ENCODE assay signal across 18 cellular contexts in the genomic region with DNA sequence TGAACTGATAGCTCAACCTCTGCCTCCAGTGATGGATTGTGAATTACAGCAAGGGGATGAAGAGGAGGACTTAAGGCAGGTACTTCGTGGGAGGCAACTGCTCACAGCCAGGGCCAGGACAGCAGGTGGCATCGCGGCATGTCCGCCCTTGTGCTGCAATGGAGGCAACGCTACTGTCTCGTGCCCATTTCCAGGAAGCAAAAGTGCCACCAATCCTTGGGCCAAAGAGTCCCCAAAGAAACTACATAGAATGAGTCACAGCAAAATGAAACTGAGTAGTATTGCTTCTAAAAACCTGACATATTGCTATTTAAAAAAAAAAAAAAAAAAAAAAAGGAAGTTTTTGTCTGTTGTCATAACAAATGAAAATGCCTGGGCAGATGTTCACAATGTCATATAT. TPM values are rescaled to one million over a fixed set of nuclear protein-coding genes. Genes with fewer than 3 reads are reported as not detected.
DNase-seq lines count a peak whose midpoint lies in the region; ATAC-seq, FAIRE-seq and TF ChIP-seq lines count a peak whose summit lies in the region.
"Had no signal": no experiment of that assay in that cellular context is flagged by ENCODE, and none has a peak within 500 bp of the region (broad histone marks: within the 10 kb centered on the region; RNA-seq: fewer than 3 reads in every experiment).

No MANE protein-coding gene starts in this region.

- H3K27ac ChIP-seq in GM12878 (ENCODE audit: control insufficient read depth, insufficient read depth) = no peak overlapping the region
- no peak overlapping the region for H3K27ac ChIP-seq in suprapubic skin
- H3K27ac ChIP-seq in GM23248 = no peak overlapping the region
- H3K27ac ChIP-seq: BLaER1, breast epithelium, KMS-11, sigmoid colon had no signal

- no peaks in the 10 kb centered on the region for H4K20me1 ChIP-seq in GM12878 (ENCODE audit: control insufficient read depth, insufficient read depth)
- no peaks in the 10 kb centered on the region; the same call in 1 of the 2 replicates for H4K20me1 ChIP-seq in GM23248 (ENCODE audit: insufficient read depth)
- H4K20me1 ChIP-seq: BLaER1 had no signal

- H3K36me3 ChIP-seq in GM12878 (ENCODE audit: control insufficient read depth in 2 of 2, insufficient read depth in 2 of 2, low read length in 1 of 2) = no peaks in the 10 kb centered on the region; a peak in 1 of 4 replicates
- no peaks in the 10 kb centered on the region for H3K36me3 ChIP-seq in suprapubic skin
- no peaks in the 10 kb centered on the region for H3K36me3 ChIP-seq in GM23248 (ENCODE audit: low read depth)
- H3K36me3 ChIP-seq: BLaER1, breast epithelium, sigmoid colon had no signal

- no peaks in the 10 kb centered on the region for H3F3A ChIP-seq in GM23248 (ENCODE audit: insufficient read depth)

- RAD21 ChIA-PET in GM12878 (lab: Charles Lee; ENCODE audit: unreplicated experiment) = interaction anchor here (0.7 to 1.4 kb wide), 2 partner anchors 10 to 12 kb away, joined by 4 to 5 read pairs; no protein-coding TSS in a partner anchor

- DNase-seq in GM12878 (ENCODE audit: low read depth, low spot score) = no peak
- DNase-seq in suprapubic skin (ENCODE audit: low spot score in 2 of 2) = no peak
- DNase-seq in GM23248 = no peak
- DNase-seq in amygdala (lab: John Stamatoyannopoulos, UW) = no peak
- DNase-seq: activated CD4-positive, CD25-positive, alpha-beta regulatory T cell; activated effector memory CD4-positive, alpha-beta T cell treated with Interleukin-2 at 50 U/mL for 16 hours; naive thymus-derived CD4-positive, alpha-beta T cell; NCI-H2029 treated with DMSO at 0.1 percent for 48 hours; sigmoid colon; SW 1271 had no signal

- H3K4me3 ChIP-seq in GM12878 (no peak overlapping the region), suprapubic skin (no peak overlapping the region), GM23248 (no peak overlapping the region)
- H3K4me3 ChIP-seq: BLaER1, breast epithelium, sigmoid colon had no signal

- H3K9me2 ChIP-seq in GM23248 (ENCODE audit: insufficient read depth) = no peaks in the 10 kb centered on the region

- H3K79me2 ChIP-seq in GM12878 (ENCODE audit: control insufficient read depth, insufficient read depth, low read length) (no peaks in the 10 kb centered on the region), GM23248 (ENCODE audit: insufficient read depth) (peaks cover 96% of the 10 kb centered on the region)

- no peak for FAIRE-seq in GM12878 (lab: Jason Lieb, UNC)
- FAIRE-seq: H1 had no signal

- CTCF ChIA-PET in GM12878 (lab: Yijun Ruan, JAX) = no interaction called here

- H3K27me3 ChIP-seq in GM12878 (replicated peaks in 1 of 2; ENCODE audit: control insufficient read depth in 2 of 2, insufficient read depth in 2 of 2, low read length in 1 of 2) (no peaks in the 10 kb centered on the region), suprapubic skin (no peaks in the 10 kb centered on the region), GM23248 (replicated peaks; ENCODE audit: insufficient read depth) (no peaks in the 10 kb centered on the region)
- H3K27me3 ChIP-seq: BLaER1, breast epithelium, sigmoid colon had no signal

- in situ Hi-C loops in GM12878 (cut with MboI) = no loop called here
- in situ Hi-C loops in GM23248 (cut with MboI) = no loop called here

- H3K9ac ChIP-seq in GM12878 (ENCODE audit: control insufficient read depth, insufficient read depth, low read length) (no peak overlapping the region), GM23248 (no peak overlapping the region)
- H3K9ac ChIP-seq: BLaER1, KMS-11 had no signal

- H3K9me3 ChIP-seq in GM12878 (replicated peaks; ENCODE audit: control insufficient read depth, insufficient read depth, low read length) (no peaks in the 10 kb centered on the region), suprapubic skin (no peaks in the 10 kb centered on the region), GM23248 (ENCODE audit: low read depth) (no peaks in the 10 kb centered on the region)
- H3K9me3 ChIP-seq: BLaER1, breast epithelium, sigmoid colon had no signal

- TF ChIP-seq EP300 in GM12878 (IDR thresholded peaks at IDR 0.05; ENCODE audit: borderline replicate concordance in 1 of 2, control insufficient read depth in 1 of 2, low read depth in 2 of 2, low read length in 2 of 2) (no peak; a peak in 1 of 4 replicates), suprapubic skin (IDR thresholded peaks at IDR 0.05) (no peak)

- H2AFZ ChIP-seq in GM12878 (ENCODE audit: control insufficient read depth, low read depth, low read length) (no peak overlapping the region), GM23248 (no peak overlapping the region)

- POLR2A ChIA-PET in GM12878 (lab: Charles Lee) = no interaction called here

- SMC1A ChIA-PET in GM12878 (lab: Charles Lee; ENCODE audit: uncharacterized antibody, unreplicated experiment) = interaction anchor here (0.9 to 1.4 kb wide), 2 partner anchors 9 to 10 kb away, joined by 4 read pairs; no protein-coding TSS in a partner anchor

- intact Hi-C loops in GM12878 (cut with micrococcal nuclease; ENCODE audit: unreplicated experiment) = loop anchor here (10.0 kb wide), 3 partner anchors 256 to 456 kb away; a partner anchor contains a TSS

- ATAC-seq in GM18511 (IDR thresholded peaks at IDR 0.05; ENCODE audit: unreplicated experiment) (peak; percentile 59), GM21360 (IDR thresholded peaks at IDR 0.05; ENCODE audit: unreplicated experiment) (peak; percentile 55), HG03159 (IDR thresholded peaks at IDR 0.05; ENCODE audit: unreplicated experiment) (peak; percentile 58), GM12878 (peak; percentile 66), GM18505 (IDR thresholded peaks at IDR 0.05; ENCODE audit: unreplicated experiment) (no peak)
- ATAC-seq: naive thymus-derived CD4-positive, alpha-beta T cell had no signal

- TF ChIP-seq RAD21 in GM12878 (IDR thresholded peaks at IDR 0.05; ENCODE audit: insufficient read depth, low read depth, low read length) = no peak

- WGBS in GM12878 (ENCODE audit: insufficient coverage, insufficient replicate concordance, low lambda C conversion rate, missing lambda C conversion rate) = 84% methylated on average over 6 of the region's 6 CpGs
- WGBS in suprapubic skin = 90% methylated on average over 6 of the region's 6 CpGs
- 95 to 100% methylated on average over 6 of the region's 6 CpGs for WGBS in GM23248 (ENCODE audit: low coverage in 1 of 2, low lambda C conversion rate in 2 of 2, missing lambda C conversion rate in 2 of 2), 2 experiments

- no TSS peak for BruUV-seq in GM12878 (replicated peaks; lab: Mats Ljungman, UMichigan)

- TF ChIP-seq CTCF in GM12878 (IDR thresholded peaks at IDR 0.05 in 2 of 3, conservative IDR thresholded peaks at IDR 0.05 in 1 of 3; ENCODE audit: control insufficient read depth in 2 of 3, extremely low read depth in 1 of 3, insufficient read depth in 1 of 3, low read depth in 3 of 3, low read length in 3 of 3) = no peak
- TF ChIP-seq CTCF in suprapubic skin (IDR thresholded peaks at IDR 0.05) = no peak

- H3K4me1 ChIP-seq in GM12878 (ENCODE audit: control insufficient read depth, insufficient read depth, low read length) (peaks cover 7% of the 10 kb centered on the region), suprapubic skin (no peaks in the 10 kb centered on the region), GM23248 (ENCODE audit: insufficient read depth) (no peaks in the 10 kb centered on the region)
- H3K4me1 ChIP-seq: breast epithelium had no signal

- TF ChIP-seq POLR2A in GM12878 (IDR thresholded peaks at IDR 0.05; ENCODE audit: low read depth, low read length) = no peak
- no peak for TF ChIP-seq POLR2A in suprapubic skin (IDR thresholded peaks at IDR 0.05)
- TF ChIP-seq POLR2A in GM18505 (IDR thresholded peaks at IDR 0.05; ENCODE audit: borderline replicate concordance, extremely low read depth, insufficient read depth, insufficient read length) = no peak

- H3K4me2 ChIP-seq in GM12878 (ENCODE audit: control insufficient read depth, insufficient read depth) (no peak overlapping the region), GM23248 (ENCODE audit: unreplicated experiment) (no peak overlapping the region)
- H3K4me2 ChIP-seq: BLaER1, KMS-11 had no signal

TF ChIP-seq in GM12878, 131 proteins besides CTCF, POLR2A, EP300 and RAD21:
- TF ChIP-seq EZH2 (IDR thresholded peaks at IDR 0.05; ENCODE audit: borderline replicate concordance, control insufficient read depth, low read depth, low read length) (no peak), ZNF384 (IDR thresholded peaks at IDR 0.05; ENCODE audit: borderline replicate concordance, low read depth, low read length) (peak; percentile 31; the same call in 1 of the 2 replicates)

RNA-seq across cellular contexts. Expression of a gene that starts 46.6 kb away (rescaled TPM):
- total RNA-seq in GM12878 (2013; cell fraction: nucleolus; rRNA removed) = 18.1 and 22.4 TPM in 2 replicates
- total RNA-seq in GM12878 (2014; rRNA removed) = 49.2 and 58.1 TPM in 2 replicates
- 56.1 and 62.5 TPM in 2 replicates for total RNA-seq in GM12878 (2014; rRNA removed; fragmentation: Illumina TruSeq; extraction: Trizol)
- 51.4 and 54.2 TPM in 2 replicates for total RNA-seq in GM12878 (2021)
- polyA plus RNA-seq in GM12878 (2011; ENCODE audit: low read depth) = 11.1 TPM
- polyA plus RNA-seq in GM12878 (2011; rRNA removed) = 79.5 and 81.9 TPM in 2 replicates
- 78.0 and 82.3 TPM in 2 replicates for polyA plus RNA-seq in GM12878 (2011; cell fraction: cytosol; rRNA removed)
- polyA plus RNA-seq in GM12878 (2011; cell fraction: nucleus; rRNA removed) = 26.6 and 31.5 TPM in 2 replicates
- polyA plus RNA-seq in GM12878 (2012) = 19.5 and 22.2 TPM in 2 replicates
- 117 and 139 TPM in 2 replicates for polyA plus RNA-seq in GM12878 (2014; fragmentation: Illumina TruSeq; extraction: Trizol)
- polyA plus RNA-seq in GM12878 (2014; fragmentation: Nextera tagmentation; extraction: Ambion mirVana) = 100 to 1,000 TPM in 1 of 2 experiments, 10 to 100 TPM in 1; 80.7 to 139 TPM
- 67.6 and 78.1 TPM in 2 replicates for polyA plus RNA-seq in GM12878 (2014; rRNA removed)
- polyA plus RNA-seq in GM12878 (2016; fragmentation: Nextera tagmentation; extraction: Ambion mirVana) = 100 to 1,000 TPM; 105 to 108 TPM
- 42.9 and 53.7 TPM in 2 replicates for polyA minus RNA-seq in GM12878 (2011; rRNA and poly(A)+ RNA removed)
- 14.8 and 25.7 TPM in 2 replicates for polyA minus RNA-seq in GM12878 (2011; cell fraction: cytosol; rRNA and poly(A)+ RNA removed)
- polyA minus RNA-seq in GM12878 (2011; cell fraction: nucleus; rRNA and poly(A)+ RNA removed) = 8.6 and 13.8 TPM in 2 replicates
- 10 to 100 TPM; 41.4 to 58.7 (median 57.4) TPM for total RNA-seq in suprapubic skin
- 104 and 109 TPM in 2 replicates for total RNA-seq in GM23248 (2014; rRNA removed; shearing (Covaris generic))
- polyA plus RNA-seq in GM23248 (2016; fragmentation: Nextera tagmentation; extraction: Ambion mirVana) = 236 and 252 TPM in 2 replicates
